8 cellular contexts compared by ENCODE assay signal in genomic region chr9:17005085-17005484, GRCh38.
DNase-seq lines count a peak whose midpoint lies in the region; ATAC-seq, FAIRE-seq and TF ChIP-seq lines count a peak whose summit lies in the region.

No MANE protein-coding gene starts in this region.

- no peak for TF ChIP-seq CTCF in RWPE2 (IDR thresholded peaks at IDR 0.05; ENCODE audit: poor library complexity, severe bottlenecking)
- TF ChIP-seq CTCF in gastroesophageal sphincter (IDR thresholded peaks at IDR 0.05), result no peak

- peak; percentile 57; the same call in 2 of the 3 replicates for ATAC-seq in RWPE2 (ENCODE audit: low read depth)
- peak; percentile 72 for ATAC-seq in gastroesophageal sphincter
- ATAC-seq in HG03039 (IDR thresholded peaks at IDR 0.05; ENCODE audit: unreplicated experiment), result no peak
- no peak for ATAC-seq in GM19452 (IDR thresholded peaks at IDR 0.05; ENCODE audit: unreplicated experiment)

- no peak for DNase-seq in GM19239 (ENCODE audit: insufficient read length, low spot score)
- no peak for DNase-seq in RWPE2 (ENCODE audit: low spot score)
- DNase-seq in midbrain (lab: John Stamatoyannopoulos, UW), result no peak
- no peak for DNase-seq in SW480 (ENCODE audit: low spot score)

- WGBS in gastroesophageal sphincter (ENCODE audit: low coverage in 1 of 2), 2 donors, result 3 to 4% methylated on average over 11 of the region's 11 CpGs

- H3K9ac ChIP-seq in rectal smooth muscle tissue (ENCODE audit: low read length), result no peak overlapping the region

- H3K4me1 ChIP-seq in RWPE2 (ENCODE audit: insufficient read depth, poor library complexity, severe bottlenecking) (peaks cover 4% of the 10 kb centered on the region), gastroesophageal sphincter (peaks cover 0 to 18% (median 4%) of the 10 kb centered on the region in 3 donors), rectal smooth muscle tissue (ENCODE audit: control insufficient read depth, insufficient read depth, low read length) (peaks cover 6% of the 10 kb centered on the region)

- H3K27ac ChIP-seq in RWPE2 (ENCODE audit: poor library complexity, severe bottlenecking) (no peak overlapping the region), gastroesophageal sphincter (peak overlapping the region; percentile 53 to 72 (median 61)), rectal smooth muscle tissue (ENCODE audit: low read depth, low read length) (peak overlapping the region; percentile 63)

- TF ChIP-seq POLR2A in gastroesophageal sphincter (IDR thresholded peaks at IDR 0.05), result no peak

- no peaks in the 10 kb centered on the region for H3K9me3 ChIP-seq in RWPE2 (ENCODE audit: severe bottlenecking)
- H3K9me3 ChIP-seq in gastroesophageal sphincter, result no peaks in the 10 kb centered on the region

- H3K4me3 ChIP-seq in RWPE2 (ENCODE audit: severe bottlenecking), result no peak overlapping the region
- H3K4me3 ChIP-seq in gastroesophageal sphincter, result peak overlapping the region; percentile 17 to 22
- peak overlapping the region; percentile 14 for H3K4me3 ChIP-seq in rectal smooth muscle tissue (ENCODE audit: low read length)

- no peaks in the 10 kb centered on the region for H3K27me3 ChIP-seq in RWPE2 (ENCODE audit: insufficient read depth, poor library complexity, severe bottlenecking)
- H3K27me3 ChIP-seq in gastroesophageal sphincter, result no peaks in the 10 kb centered on the region
- H3K27me3 ChIP-seq in rectal smooth muscle tissue (ENCODE audit: control insufficient read depth, insufficient read depth, low read length), result no peaks in the 10 kb centered on the region

- FAIRE-seq in GM19239 (lab: Jason Lieb, UNC), result peak; percentile 68

- TF ChIP-seq EP300 in gastroesophageal sphincter (IDR thresholded peaks at IDR 0.05), result no peak

- H3K36me3 ChIP-seq in RWPE2 (ENCODE audit: low read depth) (no peaks in the 10 kb centered on the region), gastroesophageal sphincter (no peaks in the 10 kb centered on the region), rectal smooth muscle tissue (ENCODE audit: control insufficient read depth, insufficient read depth, low read length) (no peaks in the 10 kb centered on the region)

Comparison
In these comparisons a context has a peak if more than half of its experiments do, and no peak if none do; other contexts are left out.
1. ATAC-seq: peak in RWPE2 (single experiment) and gastroesophageal sphincter (single experiment); none in HG03039 (single experiment) and GM19452 (single experiment).